ENCODE assay signal across 25 cellular contexts in the genomic region with DNA sequence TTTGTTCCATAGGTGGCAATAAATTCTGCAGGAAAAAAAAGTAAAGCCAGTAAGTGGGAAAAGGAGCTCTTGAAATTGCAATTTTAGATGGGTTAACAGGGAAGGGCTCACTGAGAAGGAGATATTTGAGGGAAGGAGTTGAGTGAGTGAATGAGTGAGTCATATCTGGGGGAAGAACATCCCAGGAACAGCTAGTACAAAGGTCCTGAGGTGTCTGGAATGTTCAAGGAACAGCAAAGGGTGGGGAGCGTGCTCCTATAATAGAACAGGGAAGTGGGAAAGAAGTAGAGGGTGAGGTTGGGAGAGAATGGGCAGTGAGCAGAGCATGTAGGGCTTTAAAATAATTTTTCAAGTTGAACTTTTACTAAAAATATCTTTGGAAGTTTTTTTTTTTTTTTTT.
DNase-seq lines count a peak whose midpoint lies in the region; ATAC-seq and TF ChIP-seq lines count a peak whose summit lies in the region.
"Had no signal": no experiment of that assay in that cellular context is flagged by ENCODE, and none has a peak within 500 bp of the region (broad histone marks: within the 10 kb centered on the region; RNA-seq: fewer than 3 reads in every experiment).

No MANE protein-coding gene starts in this region.

- H2AK5ac ChIP-seq in IMR-90 (ENCODE audit: low read depth, low read length) (0 out of 2 replicates have a peak overlapping the region, but pooled peaks have one; percentile 11), mesenchymal stem cell (ENCODE audit: low read length, severe bottlenecking) (no peak overlapping the region)

- intact Hi-C loops in Calu3 (cut with micrococcal nuclease; ENCODE audit: unreplicated experiment): no loop called here
- intact Hi-C loops in IMR-90 (cut with micrococcal nuclease): no loop called here
- intact Hi-C loops in colonic mucosa (cut with DNase I): no loop called here

- H3K9me3 ChIP-seq in IMR-90 (ENCODE audit: control insufficient read depth, insufficient read depth, low read length) (no peaks in the 10 kb centered on the region), colonic mucosa (no peaks in the 10 kb centered on the region), mesenchymal stem cell (ENCODE audit: control insufficient read depth, low read length) (no peaks in the 10 kb centered on the region)
- H3K9me3 ChIP-seq: heart left ventricle had no signal

- no peak overlapping the region for H2AK9ac ChIP-seq in IMR-90 (replicated peaks; ENCODE audit: low read depth, low read length, poor library complexity)

- H2BK120ac ChIP-seq in IMR-90 (ENCODE audit: low read depth, low read length): no peak overlapping the region
- H2BK120ac ChIP-seq in mesenchymal stem cell (ENCODE audit: low read depth, low read length): no peak overlapping the region

- no peak for DNase-seq in Calu3
- no peak for DNase-seq in IMR-90
- DNase-seq in colonic mucosa: peak; percentile 75
- peak; percentile 18 for DNase-seq in mesenchymal stem cell
- no peak for DNase-seq in stimulated activated naive CD8-positive, alpha-beta T cell treated with anti-CD3 and anti-CD28 coated beads, Interleukin-15, Interleukin-2, amounts not matched to agents 100 U/mL and 50 U/mL, for 24 hours
- DNase-seq in activated CD4-positive, CD25-positive, alpha-beta regulatory T cell (lab: John Stamatoyannopoulos, UW): no peak
- DNase-seq in SIG-M5 treated with dmso at 0.1 percent for 504 hours (lab: John Stamatoyannopoulos, UW; ENCODE audit: unreplicated experiment): no peak
- DNase-seq: activated CD4-positive, CD25-positive, alpha-beta regulatory T cell treated with anti-CD3 and anti-CD28 coated beads, Interleukin-2, amount 50 U/mL, for 72 hours; activated CD8-positive, alpha-beta T cell treated with anti-CD3 and anti-CD28 coated beads for 36 hours; activated gamma-delta T cell; activated naive CD8-positive, alpha-beta T cell treated with anti-CD3 and anti-CD28 coated beads, Interleukin-2, amount 50 U/mL, for 24 hours; activated T-cell treated with anti-CD3 and anti-CD28 coated beads for 4 hours; CD4-positive, alpha-beta memory T cell; EL; heart left ventricle; left cardiac atrium; MM.1S; naive thymus-derived CD4-positive, alpha-beta T cell; NCI-H2029 treated with DMSO at 0.1 percent for 48 hours; NCI-H2227 treated with DMSO at 0.1 percent for 48 hours; NCI-H69; trophoblast cell had no signal

- H3K79me1 ChIP-seq in IMR-90 (ENCODE audit: low read depth in 1 of 2, low read length in 2 of 2) (peaks cover 0 to 4% of the 10 kb centered on the region in 2 experiments; a peak in 1 of 4 replicates), mesenchymal stem cell (replicated peaks; ENCODE audit: low read length, poor library complexity, severe bottlenecking) (peaks cover 1% of the 10 kb centered on the region)

- H2BK15ac ChIP-seq in IMR-90 (ENCODE audit: low read depth, low read length) (no peak overlapping the region), mesenchymal stem cell (ENCODE audit: low read depth, poor library complexity, severe bottlenecking) (no peak overlapping the region)

- H2BK5ac ChIP-seq in IMR-90 (ENCODE audit: low read depth, low read length, poor library complexity, severe bottlenecking) (no peak overlapping the region), mesenchymal stem cell (ENCODE audit: low read depth, low read length, poor library complexity, severe bottlenecking) (no peak overlapping the region)

- no peak overlapping the region for H3K27ac ChIP-seq in IMR-90 (ENCODE audit: insufficient read depth, low read length)
- H3K27ac ChIP-seq in colonic mucosa: no peak overlapping the region
- H3K27ac ChIP-seq in mesenchymal stem cell (ENCODE audit: low read length, poor library complexity, severe bottlenecking): no peak overlapping the region
- H3K27ac ChIP-seq: epithelial cell of prostate, heart left ventricle, skin epidermis had no signal

- no CpG with 5 or more reads among the region's 1 CpG for WGBS in IMR-90 (ENCODE audit: extremely low coverage in 2 of 2, insufficient read length in 1 of 2), 2 experiments
- 77% methylated on average over 1 of the region's 1 CpG for WGBS in mesenchymal stem cell

- H2AFZ ChIP-seq in IMR-90 (replicated peaks; ENCODE audit: low read length, poor library complexity): no peak overlapping the region
- no peak overlapping the region for H2AFZ ChIP-seq in mesenchymal stem cell (ENCODE audit: low read depth, low read length)

- H2BK20ac ChIP-seq in IMR-90 (ENCODE audit: low read depth, low read length): no peak overlapping the region

- peaks cover 5% of the 10 kb centered on the region; the same call in 1 of the 2 replicates for H3K9me1 ChIP-seq in IMR-90 (ENCODE audit: insufficient read depth, low read length)

- CTCF ChIA-PET in Calu3 (lab: Charles Lee): interaction anchor here (0.7 kb wide), 1 partner anchor 97 kb away, joined by 5 read pairs; no protein-coding TSS in a partner anchor
- CTCF ChIA-PET in IMR-90 (lab: Yijun Ruan, JAX): interaction anchor here (1.2 kb wide), 1 partner anchor 68 kb away, joined by 3 read pairs; no protein-coding TSS in a partner anchor

- POLR2A ChIA-PET in IMR-90 (lab: Charles Lee; ENCODE audit: unreplicated experiment): no interaction called here

- dilution Hi-C loops in IMR-90 (cut with HindIII; ENCODE audit: low sequenced_read_pairs, unreplicated experiment): no loop called here

- no peaks in the 10 kb centered on the region for H4K20me1 ChIP-seq in IMR-90 (ENCODE audit: insufficient read depth, low read length)

- ATAC-seq in IMR-90 (ENCODE audit: low read depth): no peak
- ATAC-seq in HG03039 (IDR thresholded peaks at IDR 0.05; ENCODE audit: unreplicated experiment): no peak
- no peak for ATAC-seq in stimulated activated naive CD8-positive, alpha-beta T cell treated with anti-CD3 and anti-CD28 coated beads, Interleukin-15, Interleukin-2, amounts not matched to agents 100 U/mL and 50 U/mL, for 24 hours
- ATAC-seq: activated CD8-positive, alpha-beta T cell treated with anti-CD3 and anti-CD28 coated beads for 36 hours; activated naive CD8-positive, alpha-beta T cell treated with anti-CD3 and anti-CD28 coated beads, Interleukin-2, amount 50 U/mL, for 24 hours; naive thymus-derived CD4-positive, alpha-beta T cell had no signal

- H2BK12ac ChIP-seq in mesenchymal stem cell (ENCODE audit: low read length in 2 of 2): no peak overlapping the region

- TF ChIP-seq CTCF in Calu3 (IDR thresholded peaks at IDR 0.05; ENCODE audit: unreplicated experiment) (no peak), IMR-90 (conservative IDR thresholded peaks at IDR 0.05; ENCODE audit: low read depth, low read length) (no peak), colonic mucosa (IDR thresholded peaks at IDR 0.05) (no peak)

- H3K36me3 ChIP-seq in IMR-90 (ENCODE audit: control insufficient read depth, insufficient read depth, low read length) (no peaks in the 10 kb centered on the region), colonic mucosa (no peaks in the 10 kb centered on the region), mesenchymal stem cell (ENCODE audit: control insufficient read depth in 1 of 2, insufficient read depth in 2 of 2, low read depth in 1 of 2, low read length in 2 of 2) (no peaks in the 10 kb centered on the region)
- H3K36me3 ChIP-seq: heart left ventricle had no signal

- H4K5ac ChIP-seq in IMR-90 (ENCODE audit: low read depth, low read length): no peak overlapping the region

- BruUV-seq in Calu3 (replicated peaks; lab: Mats Ljungman, UMichigan) (no TSS peak), IMR-90 (replicated peaks; lab: Mats Ljungman, UMichigan) (no TSS peak)

- H3K14ac ChIP-seq in IMR-90 (replicated peaks; ENCODE audit: low read depth, low read length) (no peak overlapping the region), mesenchymal stem cell (ENCODE audit: low read length in 2 of 2) (no peak overlapping the region)

- H4K91ac ChIP-seq in IMR-90 (ENCODE audit: insufficient read depth, low read depth, low read length) (no peak overlapping the region), mesenchymal stem cell (ENCODE audit: low read length) (no peak overlapping the region)

- peaks cover 8% of the 10 kb centered on the region for H3K4me1 ChIP-seq in IMR-90 (ENCODE audit: control insufficient read depth, insufficient read depth, low read length)
- no peaks in the 10 kb centered on the region for H3K4me1 ChIP-seq in colonic mucosa
- no peaks in the 10 kb centered on the region for H3K4me1 ChIP-seq in mesenchymal stem cell (ENCODE audit: control insufficient read depth, insufficient read depth, low read depth, low read length)

- H3K23ac ChIP-seq in IMR-90 (ENCODE audit: low read depth, low read length): no peak overlapping the region
- H3K23ac ChIP-seq in mesenchymal stem cell (ENCODE audit: low read length in 2 of 2): no peak overlapping the region

- no peaks in the 10 kb centered on the region for H3K27me3 Mint-ChIP-seq in Calu3 (ENCODE audit: unreplicated experiment)
- H3K27me3 Mint-ChIP-seq: activated CD8-positive, alpha-beta T cell treated with anti-CD3 and anti-CD28 coated beads for 36 hours; activated naive CD8-positive, alpha-beta T cell treated with anti-CD3 and anti-CD28 coated beads, Interleukin-2, amount 50 U/mL, for 24 hours; CD4-positive, alpha-beta memory T cell; naive thymus-derived CD4-positive, alpha-beta T cell had no signal

- no peaks in the 10 kb centered on the region for H3K9me3 Mint-ChIP-seq in Calu3 (ENCODE audit: low read depth, unreplicated experiment)
- H3K9me3 Mint-ChIP-seq: activated CD8-positive, alpha-beta T cell treated with anti-CD3 and anti-CD28 coated beads for 36 hours; activated naive CD8-positive, alpha-beta T cell treated with anti-CD3 and anti-CD28 coated beads, Interleukin-2, amount 50 U/mL, for 24 hours; CD4-positive, alpha-beta memory T cell; naive thymus-derived CD4-positive, alpha-beta T cell had no signal

- H3K4ac ChIP-seq in IMR-90 (ENCODE audit: low read depth, low read length) (no peak overlapping the region), mesenchymal stem cell (ENCODE audit: low read depth in 1 of 2, low read length in 2 of 2) (no peak overlapping the region)

- TF ChIP-seq RAD21 in IMR-90 (IDR thresholded peaks at IDR 0.05; ENCODE audit: low read length): no peak

- H3K27ac Mint-ChIP-seq in Calu3 (ENCODE audit: unreplicated experiment): peak overlapping the region; percentile 6
- H3K27ac Mint-ChIP-seq: activated CD8-positive, alpha-beta T cell treated with anti-CD3 and anti-CD28 coated beads for 36 hours; activated naive CD8-positive, alpha-beta T cell treated with anti-CD3 and anti-CD28 coated beads, Interleukin-2, amount 50 U/mL, for 24 hours; naive thymus-derived CD4-positive, alpha-beta T cell had no signal

- H3K18ac ChIP-seq in IMR-90 (ENCODE audit: low read depth, low read length) (no peak overlapping the region), mesenchymal stem cell (ENCODE audit: low read depth in 1 of 2, low read length in 2 of 2) (no peak overlapping the region)

- H3K36me3 Mint-ChIP-seq in Calu3 (ENCODE audit: insufficient read depth, unreplicated experiment): peaks cover 3% of the 10 kb centered on the region

- in situ Hi-C loops in IMR-90 (cut with MboI; ENCODE audit: low sequenced_read_pairs): no loop called here

- H3K9ac ChIP-seq in IMR-90 (ENCODE audit: low read depth, low read length): no peak overlapping the region
- no peak overlapping the region for H3K9ac ChIP-seq in colonic mucosa (ENCODE audit: low read depth in 2 of 2, low read length in 2 of 2)
- H3K9ac ChIP-seq in mesenchymal stem cell (ENCODE audit: low read length): no peak overlapping the region

- H3K56ac ChIP-seq in IMR-90 (ENCODE audit: extremely low read depth, insufficient read depth, low read length): no peak overlapping the region

- H3K4me2 ChIP-seq in IMR-90 (ENCODE audit: low read depth, low read length) (no peak overlapping the region), mesenchymal stem cell (ENCODE audit: low read length, poor library complexity, severe bottlenecking) (no peak overlapping the region)

- H3K27me3 ChIP-seq in IMR-90 (ENCODE audit: control insufficient read depth, insufficient read depth, low read length) (no peaks in the 10 kb centered on the region), colonic mucosa (no peaks in the 10 kb centered on the region), mesenchymal stem cell (ENCODE audit: control insufficient read depth in 1 of 2, insufficient read depth in 1 of 2, low read length in 2 of 2) (no peaks in the 10 kb centered on the region)
- H3K27me3 ChIP-seq: heart left ventricle had no signal

- TF ChIP-seq POLR2A in IMR-90 (IDR thresholded peaks at IDR 0.05; ENCODE audit: low read depth, low read length): no peak

- H3K4me3 Mint-ChIP-seq in Calu3 (ENCODE audit: low read depth, unreplicated experiment): no peak overlapping the region
- H3K4me3 Mint-ChIP-seq: activated CD8-positive, alpha-beta T cell treated with anti-CD3 and anti-CD28 coated beads for 36 hours; activated naive CD8-positive, alpha-beta T cell treated with anti-CD3 and anti-CD28 coated beads, Interleukin-2, amount 50 U/mL, for 24 hours; CD4-positive, alpha-beta memory T cell; naive thymus-derived CD4-positive, alpha-beta T cell had no signal

- no peak overlapping the region for H3K4me3 ChIP-seq in IMR-90 (ENCODE audit: insufficient read depth, low read depth, low read length)
- H3K4me3 ChIP-seq in colonic mucosa: no peak overlapping the region
- no peak overlapping the region for H3K4me3 ChIP-seq in mesenchymal stem cell (ENCODE audit: insufficient read depth in 1 of 2, low read depth in 1 of 2, low read length in 2 of 2)
- H3K4me3 ChIP-seq: heart left ventricle, skin epidermis had no signal

- H3K4me1 Mint-ChIP-seq in Calu3 (ENCODE audit: low read depth, unreplicated experiment): peaks cover 15% of the 10 kb centered on the region
- H3K4me1 Mint-ChIP-seq: naive thymus-derived CD4-positive, alpha-beta T cell had no signal

- H4K8ac ChIP-seq in IMR-90 (ENCODE audit: low read depth in 2 of 2, low read length in 2 of 2) (no peak overlapping the region), mesenchymal stem cell (ENCODE audit: low read length) (no peak overlapping the region)

Comparison
In these comparisons a context has a peak if more than half of its experiments do, and no peak if none do; other contexts are left out.
1. DNase-seq: peak in colonic mucosa (single experiment) and mesenchymal stem cell (single experiment); none in Calu3 (single experiment), IMR-90 (single experiment), stimulated activated naive CD8-positive, alpha-beta T cell treated with anti-CD3 and anti-CD28 coated beads, Interleukin-15, Interleukin-2, amounts not matched to agents 100 U/mL and 50 U/mL, for 24 hours (single experiment), activated CD4-positive, CD25-positive, alpha-beta regulatory T cell (0 of 4) and SIG-M5 treated with dmso at 0.1 percent for 504 hours (single experiment).